ENCODE assay signal across 8 cellular contexts in genomic region chr6:132813173-132813856, GRCh38. TPM values are rescaled to one million over a fixed set of nuclear protein-coding genes. Genes with fewer than 3 reads are reported as not detected.
A peak's percentile ranks its signal among the peaks of the same experiment; 100 is the strongest.
DNase-seq lines count a peak whose midpoint lies in the region; ATAC-seq and TF ChIP-seq lines count a peak whose summit lies in the region.

No MANE protein-coding gene starts in this region.

- H3K27ac ChIP-seq in testis, result peak overlapping the region; percentile 78 to 84

- H3K4me3 ChIP-seq in endocrine pancreas (ENCODE audit: control insufficient read depth, insufficient read depth, low read length), result peak overlapping the region; percentile 96
- H3K4me3 ChIP-seq in mucosa of descending colon, result peak overlapping the region; percentile 84
- H3K4me3 ChIP-seq in testis, result peak overlapping the region; percentile 91 to 99

- H3K27me3 ChIP-seq in endocrine pancreas (ENCODE audit: control insufficient read depth, insufficient read depth, low read length), result no peaks in the 10 kb centered on the region
- H3K27me3 ChIP-seq in testis, result no peaks in the 10 kb centered on the region

- peak; percentile 29 for ATAC-seq in HG02588 (IDR thresholded peaks at IDR 0.05; ENCODE audit: unreplicated experiment)
- peak; percentile 18 for ATAC-seq in mucosa of descending colon

- DNase-seq in NCI-H1436 (lab: John Stamatoyannopoulos, UW) (peak; percentile 29), NCI-H1436 treated with DMSO at 0.1 percent for 48 hours (lab: John Stamatoyannopoulos, UW) (no peak), NCI-H1105 treated with DMSO at 0.1 percent for 48 hours (lab: John Stamatoyannopoulos, UW) (peak; percentile 68), mucosa of descending colon (peak; percentile 55 to 70 (median 65)), testis (peak; percentile 61)
- peak; percentile 18 for DNase-seq in activated CD4-positive, alpha-beta T cell treated with anti-CD3 and anti-CD28 coated beads, Interleukin-2, amount 50 U/mL, for 1 hour

- H3K4me1 ChIP-seq in endocrine pancreas (ENCODE audit: control insufficient read depth, insufficient read depth, low read length), result peaks cover 16% of the 10 kb centered on the region
- H3K4me1 ChIP-seq in mucosa of descending colon (ENCODE audit: low read depth), result peaks cover 9% of the 10 kb centered on the region
- peaks cover 13% of the 10 kb centered on the region for H3K4me1 ChIP-seq in testis

- peaks cover 4% of the 10 kb centered on the region for H3K36me3 ChIP-seq in endocrine pancreas (ENCODE audit: control insufficient read depth, insufficient read depth, low read length)
- no peaks in the 10 kb centered on the region for H3K36me3 ChIP-seq in mucosa of descending colon (ENCODE audit: low read depth)
- H3K36me3 ChIP-seq in testis (ENCODE audit: low read depth, missing control alignments), result no peaks in the 10 kb centered on the region

- no peak for TF ChIP-seq CTCF in mucosa of descending colon (IDR thresholded peaks at IDR 0.05)
- no peak for TF ChIP-seq CTCF in testis (IDR thresholded peaks at IDR 0.05)

- TF ChIP-seq POLR2A in testis (IDR thresholded peaks at IDR 0.05), result no peak

- 1% methylated on average over 27 of the region's 27 CpGs for WGBS in testis, 2 donors

- intact Hi-C loops in mucosa of descending colon (cut with DNase I, micrococcal nuclease), result loop anchor here in 1 of 2 donors (5.0 kb wide), 1 partner anchor 301 kb away; the partner anchor contains the start of gene STX7
- intact Hi-C loops in testis (cut with DNase I; ENCODE audit: low total_unique reads), result no loop called here

- H3K9me3 ChIP-seq in endocrine pancreas (ENCODE audit: control insufficient read depth, low read length) (no peaks in the 10 kb centered on the region), mucosa of descending colon (no peaks in the 10 kb centered on the region), testis (no peaks in the 10 kb centered on the region)

- peak overlapping the region; percentile 86 for H3K9ac ChIP-seq in endocrine pancreas (ENCODE audit: control insufficient read depth, insufficient read depth, low read length)

RNA-seq across cellular contexts. Expression of gene RPS12, which starts 1.1 kb away (rescaled TPM):
- total RNA-seq in mucosa of descending colon, result 100 to 1,000 TPM; 717 to 844 (median 797) TPM
- 1,000 to 10,000 TPM in 1 of 2 donors, 100 to 1,000 TPM in 1; 451 to 1,185 TPM for total RNA-seq in testis
- 1,417 TPM for polyA plus RNA-seq in testis (ENCODE audit: insufficient read depth, low read depth, low replicate concordance)

RNA-seq across cellular contexts. Expression of gene SLC18B1, which starts 14.9 kb away (rescaled TPM):
- total RNA-seq in mucosa of descending colon, result 10 to 100 TPM; 11.0 to 15.4 (median 11.9) TPM
- total RNA-seq in testis, result 1 to 10 TPM; 2.4 to 3.6 TPM
- polyA plus RNA-seq in testis (ENCODE audit: insufficient read depth, low read depth, low replicate concordance), result 7.5 TPM

RNA-seq across cellular contexts. Expression of gene VNN2, which starts 55.6 kb away (rescaled TPM):
- total RNA-seq in mucosa of descending colon (1 to 10 TPM in 2 of 3 donors, under 1 TPM in 1; 0.20 to 2.3 (median 1.6) TPM), testis (under 1 TPM; 0.31 to 0.47 TPM)
- polyA plus RNA-seq in testis (ENCODE audit: insufficient read depth, low read depth, low replicate concordance), result 2.0 TPM
